Comparison of ENCODE assay signal across 9 cellular contexts in the genomic region with DNA sequence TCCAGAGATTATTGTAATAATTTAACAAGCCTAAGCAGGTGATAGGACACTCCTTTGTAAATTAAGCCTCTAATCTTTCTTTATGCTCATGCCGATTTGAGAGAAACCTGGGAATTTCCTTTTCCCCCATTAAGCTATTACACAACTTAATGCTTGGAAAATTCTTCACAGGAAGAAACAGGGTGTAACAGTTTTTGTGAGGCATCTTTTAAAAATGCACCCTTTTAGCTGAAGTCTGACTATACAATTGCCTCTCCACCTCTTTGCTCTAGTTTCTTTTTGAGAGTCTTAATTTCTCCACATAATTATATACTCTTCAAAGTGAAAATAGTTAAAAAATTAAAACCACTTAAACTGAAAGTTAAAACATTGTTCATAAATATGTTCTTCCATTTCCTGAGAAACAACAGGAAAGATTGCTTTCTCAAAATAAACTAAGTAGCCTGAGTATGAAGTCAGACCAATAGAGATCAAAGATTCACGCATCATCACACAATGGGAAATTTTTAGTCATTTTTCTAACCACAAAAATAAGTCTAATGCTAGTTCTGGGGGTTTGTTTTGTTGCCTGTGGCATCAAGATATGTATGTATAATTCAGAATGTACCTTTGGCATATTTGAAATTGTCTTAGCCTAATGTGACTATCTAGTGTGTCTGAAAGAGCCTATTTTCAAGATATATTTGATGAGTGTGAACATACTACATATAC. TPM values are rescaled to one million over a fixed set of nuclear protein-coding genes. Genes with fewer than 3 reads are reported as not detected.
DNase-seq lines count a peak whose midpoint lies in the region; ATAC-seq and TF ChIP-seq lines count a peak whose summit lies in the region.
"Had no signal": no experiment of that assay in that cellular context is flagged by ENCODE, and none has a peak within 500 bp of the region (broad histone marks: within the 10 kb centered on the region; RNA-seq: fewer than 3 reads in every experiment).

No MANE protein-coding gene starts in this region.

- WGBS in smooth muscle cell (ENCODE audit: low lambda C conversion rate), result 60% methylated on average over 2 of the region's 2 CpGs
- 74 to 76% methylated on average over 2 of the region's 2 CpGs for WGBS in testis, 2 donors

- peak; percentile 74 for ATAC-seq in HG03064 (IDR thresholded peaks at IDR 0.05; ENCODE audit: low read depth, unreplicated experiment)

- H3K4me3 Mint-ChIP-seq in activated CD4-positive, alpha-beta memory T cell treated with anti-CD3 and anti-CD28 coated beads, Interleukin-2, amount 10 ng/mL, durations not matched to agents 7 days and 5 days, result peak overlapping the region; percentile 18
- no peak overlapping the region for H3K4me3 Mint-ChIP-seq in activated CD4-positive, alpha-beta memory T cell treated with anti-CD3 and anti-CD28 coated beads for 36 hours
- peak overlapping the region; percentile 60 for H3K4me3 Mint-ChIP-seq in activated naive CD8-positive, alpha-beta T cell treated with anti-CD3 and anti-CD28 coated beads for 36 hours
- H3K4me3 Mint-ChIP-seq: neural crest cell had no signal

- H3K4me1 ChIP-seq in smooth muscle cell (ENCODE audit: low read depth) (no peaks in the 10 kb centered on the region), testis (no peaks in the 10 kb centered on the region)

- H2AFZ ChIP-seq in smooth muscle cell (ENCODE audit: low read depth), result no peak overlapping the region

- H3K9ac ChIP-seq in smooth muscle cell (ENCODE audit: low read depth), result no peak overlapping the region

- H3K27me3 Mint-ChIP-seq in activated CD4-positive, alpha-beta memory T cell treated with anti-CD3 and anti-CD28 coated beads, Interleukin-2, amount 10 ng/mL, durations not matched to agents 7 days and 5 days, result no peaks in the 10 kb centered on the region
- H3K27me3 Mint-ChIP-seq in activated CD4-positive, alpha-beta memory T cell treated with anti-CD3 and anti-CD28 coated beads for 36 hours, result no peaks in the 10 kb centered on the region
- H3K27me3 Mint-ChIP-seq in activated naive CD8-positive, alpha-beta T cell treated with anti-CD3 and anti-CD28 coated beads for 36 hours, result no peaks in the 10 kb centered on the region

- peak overlapping the region; percentile 37 for H3K4me2 ChIP-seq in smooth muscle cell

- H3K27me3 ChIP-seq in smooth muscle cell (ENCODE audit: low read depth) (no peaks in the 10 kb centered on the region), testis (no peaks in the 10 kb centered on the region)

- no peak for TF ChIP-seq POLR2A in testis (IDR thresholded peaks at IDR 0.05)

- H3K4me1 Mint-ChIP-seq in activated CD4-positive, alpha-beta memory T cell treated with anti-CD3 and anti-CD28 coated beads, Interleukin-2, amount 10 ng/mL, durations not matched to agents 7 days and 5 days, result peaks cover 3% of the 10 kb centered on the region
- peaks cover 18% of the 10 kb centered on the region for H3K4me1 Mint-ChIP-seq in activated CD4-positive, alpha-beta memory T cell treated with anti-CD3 and anti-CD28 coated beads for 36 hours (ENCODE audit: low read depth)
- peaks cover 11% of the 10 kb centered on the region for H3K4me1 Mint-ChIP-seq in activated naive CD8-positive, alpha-beta T cell treated with anti-CD3 and anti-CD28 coated beads for 36 hours
- H3K4me1 Mint-ChIP-seq: neural crest cell had no signal

- no peaks in the 10 kb centered on the region for H3K9me3 Mint-ChIP-seq in activated CD4-positive, alpha-beta memory T cell treated with anti-CD3 and anti-CD28 coated beads, Interleukin-2, amount 10 ng/mL, durations not matched to agents 7 days and 5 days
- H3K9me3 Mint-ChIP-seq in activated CD4-positive, alpha-beta memory T cell treated with anti-CD3 and anti-CD28 coated beads for 36 hours, result no peaks in the 10 kb centered on the region
- H3K9me3 Mint-ChIP-seq in activated naive CD8-positive, alpha-beta T cell treated with anti-CD3 and anti-CD28 coated beads for 36 hours, result no peaks in the 10 kb centered on the region
- H3K9me3 Mint-ChIP-seq: neural crest cell had no signal

- peaks cover 15% of the 10 kb centered on the region for H3K79me2 ChIP-seq in smooth muscle cell (ENCODE audit: low read depth)

- TF ChIP-seq CTCF in smooth muscle cell (IDR thresholded peaks at IDR 0.05; ENCODE audit: borderline replicate concordance, insufficient read depth, poor library complexity, severe bottlenecking) (no peak), testis (IDR thresholded peaks at IDR 0.05) (no peak)

- CTCF ChIA-PET in activated CD4-positive, alpha-beta memory T cell treated with anti-CD3 and anti-CD28 coated beads, Interleukin-2, amount 10 ng/mL, durations not matched to agents 7 days and 5 days (lab: Charles Lee), result interaction anchor here (0.6 to 2.6 kb wide), 4 partner anchors 9 to 34 kb away, joined by 4 to 10 read pairs (median 6); no protein-coding TSS in a partner anchor
- CTCF ChIA-PET in activated CD4-positive, alpha-beta memory T cell treated with anti-CD3 and anti-CD28 coated beads for 36 hours (lab: Charles Lee), result interaction anchor here (0.9 to 1.8 kb wide), 3 partner anchors 12 to 146 kb away, joined by 3 to 9 read pairs (median 3); no protein-coding TSS in a partner anchor

- H3K27ac ChIP-seq in smooth muscle cell (ENCODE audit: low read depth), result peak overlapping the region; percentile 56
- no peak overlapping the region for H3K27ac ChIP-seq in testis

- no peak for DNase-seq in activated CD4-positive, alpha-beta memory T cell treated with anti-CD3 and anti-CD28 coated beads, Interleukin-2, amount 10 ng/mL, durations not matched to agents 7 days and 5 days
- no peak for DNase-seq in activated CD4-positive, alpha-beta memory T cell treated with anti-CD3 and anti-CD28 coated beads for 36 hours
- no peak for DNase-seq in activated naive CD8-positive, alpha-beta T cell treated with anti-CD3 and anti-CD28 coated beads for 36 hours
- no peak for DNase-seq in smooth muscle cell (lab: John Stamatoyannopoulos, UW; ENCODE audit: unreplicated experiment)
- no peak for DNase-seq in NCI-H526 treated with DMSO at 0.1 percent for 48 hours (lab: John Stamatoyannopoulos, UW)
- DNase-seq in testis, result no peak
- no peak for DNase-seq in NK-92 (lab: John Stamatoyannopoulos, UW; ENCODE audit: unreplicated experiment)

- POLR2A ChIA-PET in activated CD4-positive, alpha-beta memory T cell treated with anti-CD3 and anti-CD28 coated beads, Interleukin-2, amount 10 ng/mL, durations not matched to agents 7 days and 5 days (lab: Charles Lee), result interaction anchor here (0.9 to 1.4 kb wide), 5 partner anchors 8 to 140 kb away, joined by 3 to 9 read pairs (median 3); a partner anchor contains a TSS
- POLR2A ChIA-PET in activated CD4-positive, alpha-beta memory T cell treated with anti-CD3 and anti-CD28 coated beads for 36 hours (lab: Charles Lee), result interaction anchor here (0.7 kb wide), 1 partner anchor 874 kb away, joined by 3 read pairs; no protein-coding TSS in a partner anchor

- no peak overlapping the region for H3K4me3 ChIP-seq in smooth muscle cell
- no peak overlapping the region for H3K4me3 ChIP-seq in testis

- H3K36me3 ChIP-seq in smooth muscle cell (ENCODE audit: low read depth) (no peaks in the 10 kb centered on the region), testis (ENCODE audit: low read depth, missing control alignments) (no peaks in the 10 kb centered on the region)

- no peaks in the 10 kb centered on the region for H4K20me1 ChIP-seq in smooth muscle cell (ENCODE audit: low read depth)

- H3F3A ChIP-seq in smooth muscle cell (ENCODE audit: low read depth), result no peaks in the 10 kb centered on the region

- H3K9me3 ChIP-seq in smooth muscle cell (replicated peaks; ENCODE audit: low read depth) (no peaks in the 10 kb centered on the region), testis (no peaks in the 10 kb centered on the region)

- H3K36me3 Mint-ChIP-seq in activated CD4-positive, alpha-beta memory T cell treated with anti-CD3 and anti-CD28 coated beads, Interleukin-2, amount 10 ng/mL, durations not matched to agents 7 days and 5 days (ENCODE audit: low read depth), result peaks cover 12% of the 10 kb centered on the region
- H3K36me3 Mint-ChIP-seq in activated CD4-positive, alpha-beta memory T cell treated with anti-CD3 and anti-CD28 coated beads for 36 hours, result peaks cover 2% of the 10 kb centered on the region
- H3K36me3 Mint-ChIP-seq in activated naive CD8-positive, alpha-beta T cell treated with anti-CD3 and anti-CD28 coated beads for 36 hours, result peaks cover 33% of the 10 kb centered on the region

- peak overlapping the region; percentile 63 for H3K27ac Mint-ChIP-seq in activated CD4-positive, alpha-beta memory T cell treated with anti-CD3 and anti-CD28 coated beads, Interleukin-2, amount 10 ng/mL, durations not matched to agents 7 days and 5 days
- H3K27ac Mint-ChIP-seq in activated CD4-positive, alpha-beta memory T cell treated with anti-CD3 and anti-CD28 coated beads for 36 hours, result no peak overlapping the region
- no peak overlapping the region for H3K27ac Mint-ChIP-seq in activated naive CD8-positive, alpha-beta T cell treated with anti-CD3 and anti-CD28 coated beads for 36 hours

- intact Hi-C loops in activated CD4-positive, alpha-beta memory T cell treated with anti-CD3 and anti-CD28 coated beads for 36 hours (cut with micrococcal nuclease), result loop anchor here (1.0 to 5.0 kb wide), 7 partner anchors 9 to 253 kb away; no protein-coding TSS in a partner anchor
- intact Hi-C loops in testis (cut with DNase I; ENCODE audit: low total_unique reads), result no loop called here

RNA-seq across cellular contexts. Expression of a gene that starts 34.7 kb away (rescaled TPM):
- 10 to 100 TPM; 19.4 to 20.3 TPM for total RNA-seq in activated CD4-positive, alpha-beta memory T cell treated with anti-CD3 and anti-CD28 coated beads, Interleukin-2, amount 10 ng/mL, durations not matched to agents 7 days and 5 days
- 10 to 100 TPM; 17.7 to 19.4 TPM for total RNA-seq in activated CD4-positive, alpha-beta memory T cell treated with anti-CD3 and anti-CD28 coated beads for 36 hours
- 10 to 100 TPM; 37.7 to 41.2 TPM for total RNA-seq in activated naive CD8-positive, alpha-beta T cell treated with anti-CD3 and anti-CD28 coated beads for 36 hours
- 14.7 and 25.1 TPM in 2 replicates for total RNA-seq in smooth muscle cell
- 5.2 and 13.9 TPM in 2 replicates for polyA plus RNA-seq in smooth muscle cell
- total RNA-seq in testis, result 10 to 100 TPM; 41.1 to 46.1 TPM
- 20.8 TPM for polyA plus RNA-seq in testis (ENCODE audit: insufficient read depth, low read depth, low replicate concordance)
